Comparison of ENCODE assay signal across 23 cellular contexts in genomic region chr3:73573204-73573603, GRCh38. TPM values are rescaled to one million over a fixed set of nuclear protein-coding genes. Genes with fewer than 3 reads are reported as not detected.
A peak's percentile ranks its signal among the peaks of the same experiment; 100 is the strongest.
DNase-seq lines count a peak whose midpoint lies in the region; ATAC-seq, FAIRE-seq and TF ChIP-seq lines count a peak whose summit lies in the region.
"Had no signal": no experiment of that assay in that cellular context is flagged by ENCODE, and none has a peak within 500 bp of the region (broad histone marks: within the 10 kb centered on the region; RNA-seq: fewer than 3 reads in every experiment).

No MANE protein-coding gene starts in this region.

- no peak for TF ChIP-seq EP300 in gastroesophageal sphincter (IDR thresholded peaks at IDR 0.05)

- H3K36me3 Mint-ChIP-seq in Caco-2 (ENCODE audit: insufficient read depth, unreplicated experiment) (peaks cover 21% of the 10 kb centered on the region), nephron progenitor cell (ENCODE audit: low read depth) (peaks cover 13% of the 10 kb centered on the region)
- H3K36me3 Mint-ChIP-seq: CD4-positive, CD25-positive, alpha-beta regulatory T cell; IgD-negative memory B cell had no signal

- H3K4me1 ChIP-seq in Caco-2 (peaks cover 68% of the 10 kb centered on the region), gastroesophageal sphincter (peaks cover 5 to 95% (median 7%) of the 10 kb centered on the region in 3 donors), skeletal muscle tissue (ENCODE audit: control insufficient read depth in 3 of 3, insufficient read depth in 3 of 3, low read length in 3 of 3) (peaks cover 31 to 46% (median 36%) of the 10 kb centered on the region in 3 donors)

- TF ChIP-seq POLR2A in gastroesophageal sphincter (IDR thresholded peaks at IDR 0.05), result no peak

- no peaks in the 10 kb centered on the region for H3K9me3 Mint-ChIP-seq in Caco-2 (ENCODE audit: unreplicated experiment)
- no peaks in the 10 kb centered on the region for H3K9me3 Mint-ChIP-seq in nephron progenitor cell

- ATAC-seq in gastroesophageal sphincter (no peak), GM19455 (IDR thresholded peaks at IDR 0.05; ENCODE audit: unreplicated experiment) (no peak)
- ATAC-seq: PC-3 had no signal

- H3K9me3 ChIP-seq in Caco-2, result no peaks in the 10 kb centered on the region
- H3K9me3 ChIP-seq in gastroesophageal sphincter, result no peaks in the 10 kb centered on the region
- no peaks in the 10 kb centered on the region for H3K9me3 ChIP-seq in skeletal muscle tissue (ENCODE audit: control insufficient read depth in 3 of 3, low read length in 3 of 3)
- H3K9me3 ChIP-seq: BLaER1 had no signal

- H3K27me3 ChIP-seq in Caco-2 (replicated peaks; ENCODE audit: control insufficient read depth, insufficient read depth, low read length), result no peaks in the 10 kb centered on the region
- H3K27me3 ChIP-seq in gastroesophageal sphincter, result no peaks in the 10 kb centered on the region
- H3K27me3 ChIP-seq in skeletal muscle tissue (ENCODE audit: control insufficient read depth in 3 of 3, insufficient read depth in 3 of 3, low read length in 3 of 3), result no peaks in the 10 kb centered on the region
- H3K27me3 ChIP-seq: BLaER1 had no signal

- H3K27ac ChIP-seq in gastroesophageal sphincter (peak overlapping the region in 3 of 4 donors; percentile 52 to 63 (median 57)), skeletal muscle tissue (ENCODE audit: low read depth, low read length) (peak overlapping the region; percentile 26)
- H3K27ac ChIP-seq: BLaER1 had no signal

- H3K27me3 Mint-ChIP-seq in Caco-2 (ENCODE audit: insufficient read depth, unreplicated experiment), result no peaks in the 10 kb centered on the region
- peaks cover 9% of the 10 kb centered on the region for H3K27me3 Mint-ChIP-seq in nephron progenitor cell (ENCODE audit: low read depth, poor library complexity)

- peaks cover 57% of the 10 kb centered on the region for H3K4me1 Mint-ChIP-seq in Caco-2 (ENCODE audit: low read depth, unreplicated experiment)
- peaks cover 63% of the 10 kb centered on the region for H3K4me1 Mint-ChIP-seq in nephron progenitor cell
- H3K4me1 Mint-ChIP-seq: CD4-positive, CD25-positive, alpha-beta regulatory T cell; IgD-negative memory B cell had no signal

- H3K27ac Mint-ChIP-seq in Caco-2 (ENCODE audit: unreplicated experiment) (peak overlapping the region; percentile 82), nephron progenitor cell (peak overlapping the region; percentile 50)
- H3K27ac Mint-ChIP-seq: CD4-positive, CD25-positive, alpha-beta regulatory T cell; IgD-negative memory B cell had no signal

- no peak for FAIRE-seq in GM19239 (lab: Jason Lieb, UNC)
- no peak for FAIRE-seq in HTR-8/SVneo (lab: Jason Lieb, UNC)
- FAIRE-seq: D721Med, GM18507, H1 had no signal

- H3K4me3 ChIP-seq in Caco-2 (ENCODE audit: low read depth, low read length) (no peak overlapping the region), gastroesophageal sphincter (no peak overlapping the region), skeletal muscle tissue (ENCODE audit: low read length in 3 of 3) (no peak overlapping the region)
- H3K4me3 ChIP-seq: BLaER1 had no signal

- CTCF ChIA-PET in Caco-2 (lab: Charles Lee), result no interaction called here

- POLR2A ChIA-PET in Caco-2 (lab: Charles Lee), result no interaction called here

- intact Hi-C loops in Caco-2 (cut with micrococcal nuclease; ENCODE audit: unreplicated experiment), result loop anchor here (2.0 to 5.0 kb wide), 2 partner anchors 16 to 426 kb away; no protein-coding TSS in a partner anchor

- no TSS peak for BruUV-seq in Caco-2 (replicated peaks; lab: Mats Ljungman, UMichigan)

- 85 to 88% methylated on average over 2 of the region's 2 CpGs for WGBS in gastroesophageal sphincter (ENCODE audit: low coverage in 1 of 2), 2 donors

- DNase-seq in Caco-2 (no peak), nephron progenitor cell (no peak), GM19239 (ENCODE audit: insufficient read length, low spot score) (no peak), HTR-8/SVneo (ENCODE audit: insufficient read length, low spot score) (no peak)
- DNase-seq: CD4-positive, CD25-positive, alpha-beta regulatory T cell; HCEC 1CT; NCI-H1048; NCI-H1694; NCI-H2029 treated with DMSO at 0.1 percent for 48 hours; NCI-H446 treated with DMSO at 0.1 percent for 48 hours; NCI-H526; NCI-H82; NK-92 treated with Interleukin-12 subunit alpha and Interleukin-12 subunit beta, amount 100 ng/mL, for 24 hours; PC-3 had no signal

- H3K36me3 ChIP-seq in Caco-2 (ENCODE audit: control insufficient read depth, insufficient read depth, low read length), result no peaks in the 10 kb centered on the region
- no peaks in the 10 kb centered on the region for H3K36me3 ChIP-seq in gastroesophageal sphincter
- H3K36me3 ChIP-seq in skeletal muscle tissue (ENCODE audit: control insufficient read depth in 3 of 3, insufficient read depth in 3 of 3, low read length in 3 of 3), result no peaks in the 10 kb centered on the region
- H3K36me3 ChIP-seq: BLaER1 had no signal

- H3K4me3 Mint-ChIP-seq in Caco-2 (ENCODE audit: unreplicated experiment) (peak overlapping the region; percentile 62), nephron progenitor cell (no peak overlapping the region)
- H3K4me3 Mint-ChIP-seq: CD4-positive, CD25-positive, alpha-beta regulatory T cell; IgD-negative memory B cell had no signal

- no peak overlapping the region for H3K9ac ChIP-seq in skeletal muscle tissue (ENCODE audit: low read depth in 1 of 3, low read length in 3 of 3)
- H3K9ac ChIP-seq: BLaER1 had no signal

- no peak for TF ChIP-seq CTCF in Caco-2 (IDR thresholded peaks at IDR 0.05; ENCODE audit: insufficient read depth in 1 of 2, low read depth in 1 of 2, low read length in 1 of 2, severe bottlenecking in 1 of 2, unreplicated experiment in 1 of 2)
- TF ChIP-seq CTCF in gastroesophageal sphincter (IDR thresholded peaks at IDR 0.05), result no peak
- no peak for TF ChIP-seq CTCF in nephron progenitor cell (IDR thresholded peaks at IDR 0.05)

RNA-seq across cellular contexts. Expression of gene PDZRN3, which starts 51.5 kb away (rescaled TPM):
- total RNA-seq in Caco-2 (2022) (12.5 and 13.6 TPM in 2 replicates), gastroesophageal sphincter (100 to 1,000 TPM; 227 to 305 (median 265) TPM), skeletal muscle tissue (50.6 TPM)
- total RNA-seq: A172; CD4-positive, CD25-positive, alpha-beta regulatory T cell; PC-3 had no signal
